ENCODE assay signal across 1 cellular context in the genomic region with DNA sequence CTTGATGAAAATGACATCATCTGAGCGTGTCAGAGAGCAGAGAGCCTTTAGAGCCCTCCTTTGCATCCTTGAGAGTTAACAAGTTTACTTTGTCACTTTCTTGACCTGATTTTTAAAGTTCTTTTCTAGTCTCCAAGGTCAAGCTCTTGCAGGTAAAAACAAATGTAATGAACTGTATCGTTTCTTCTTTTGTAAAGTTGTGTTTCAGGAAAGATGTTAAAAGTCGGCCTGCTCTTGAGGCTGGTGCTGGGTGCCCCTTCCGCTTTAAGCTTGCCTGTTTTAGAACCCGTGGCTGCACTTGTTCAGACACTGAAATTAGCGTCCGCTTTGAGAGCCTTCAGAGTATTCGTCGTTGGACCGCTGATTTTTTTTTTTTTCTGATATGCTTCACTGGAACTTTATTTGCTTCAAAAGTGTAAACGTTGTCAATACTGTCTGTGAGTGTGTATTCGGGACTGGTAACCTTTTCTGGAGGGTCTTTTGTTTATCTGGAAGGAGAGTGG.
TF ChIP-seq lines count a peak whose summit lies in the region.

No MANE protein-coding gene starts in this region.

TF ChIP-seq in GM12878, 131 proteins besides CTCF, POLR2A, EP300 and RAD21 (continued from another document and continues in another):
- TF ChIP-seq, protein P1, sequence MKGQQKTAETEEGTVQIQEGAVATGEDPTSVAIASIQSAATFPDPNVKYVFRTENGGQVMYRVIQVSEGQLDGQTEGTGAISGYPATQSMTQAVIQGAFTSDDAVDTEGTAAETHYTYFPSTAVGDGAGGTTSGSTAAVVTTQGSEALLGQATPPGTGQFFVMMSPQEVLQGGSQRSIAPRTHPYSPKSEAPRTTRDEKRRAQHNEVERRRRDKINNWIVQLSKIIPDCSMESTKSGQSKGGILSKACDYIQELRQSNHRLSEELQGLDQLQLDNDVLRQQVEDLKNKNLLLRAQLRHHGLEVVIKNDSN (IDR thresholded peaks at IDR 0.05; ENCODE audit: borderline replicate concordance, extremely low read length, insufficient read depth, low read depth, low read length) = no peak
- TF ChIP-seq SRF (IDR thresholded peaks at IDR 0.05; ENCODE audit: low read depth in 2 of 2, low read length in 2 of 2) (no peak), MYB (IDR thresholded peaks at IDR 0.05; ENCODE audit: borderline replicate concordance, low read depth, low read length) (no peak), WRNIP1 (IDR thresholded peaks at IDR 0.05; ENCODE audit: borderline replicate concordance, low read depth, low read length) (no peak), YY1 (IDR thresholded peaks at IDR 0.05; ENCODE audit: low read depth, low read length) (no peak), SIX5 (IDR thresholded peaks at IDR 0.05; ENCODE audit: low read depth, low read length, severe bottlenecking) (no peak), LARP7 (IDR thresholded peaks at IDR 0.05) (no peak), CHD4 (IDR thresholded peaks at IDR 0.05) (no peak), FOXK2 (IDR thresholded peaks at IDR 0.05) (no peak), ZNF217 (IDR thresholded peaks at IDR 0.05) (no peak), MTA2 (IDR thresholded peaks at IDR 0.05; ENCODE audit: low read depth) (no peak), HDGF (IDR thresholded peaks at IDR 0.05) (no peak), PAX5 (IDR thresholded peaks at IDR 0.05; ENCODE audit: borderline replicate concordance, low read depth, low read length) (no peak), FOS (IDR thresholded peaks at IDR 0.05; ENCODE audit: borderline replicate concordance, extremely low read depth, insufficient read length) (no peak), POU2F2 (IDR thresholded peaks at IDR 0.05; ENCODE audit: borderline replicate concordance, low read depth, low read length) (no peak), JUND (IDR thresholded peaks at IDR 0.05; ENCODE audit: low read depth, low read length) (no peak), NBN (IDR thresholded peaks at IDR 0.05) (no peak), RUNX3 (IDR thresholded peaks at IDR 0.05; ENCODE audit: low read length) (peak; percentile 32), EED (IDR thresholded peaks at IDR 0.05; ENCODE audit: low read depth) (no peak), ZNF384 (IDR thresholded peaks at IDR 0.05; ENCODE audit: borderline replicate concordance, low read depth, low read length) (peak; percentile 90), YBX1 (IDR thresholded peaks at IDR 0.05) (no peak), TARDBP (IDR thresholded peaks at IDR 0.05; ENCODE audit: borderline replicate concordance) (no peak), CREB1 (IDR thresholded peaks at IDR 0.05; ENCODE audit: low read depth) (0 out of 2 replicates have a peak, but pooled peaks have one; percentile 12)
- TF ChIP-seq, protein P2, sequence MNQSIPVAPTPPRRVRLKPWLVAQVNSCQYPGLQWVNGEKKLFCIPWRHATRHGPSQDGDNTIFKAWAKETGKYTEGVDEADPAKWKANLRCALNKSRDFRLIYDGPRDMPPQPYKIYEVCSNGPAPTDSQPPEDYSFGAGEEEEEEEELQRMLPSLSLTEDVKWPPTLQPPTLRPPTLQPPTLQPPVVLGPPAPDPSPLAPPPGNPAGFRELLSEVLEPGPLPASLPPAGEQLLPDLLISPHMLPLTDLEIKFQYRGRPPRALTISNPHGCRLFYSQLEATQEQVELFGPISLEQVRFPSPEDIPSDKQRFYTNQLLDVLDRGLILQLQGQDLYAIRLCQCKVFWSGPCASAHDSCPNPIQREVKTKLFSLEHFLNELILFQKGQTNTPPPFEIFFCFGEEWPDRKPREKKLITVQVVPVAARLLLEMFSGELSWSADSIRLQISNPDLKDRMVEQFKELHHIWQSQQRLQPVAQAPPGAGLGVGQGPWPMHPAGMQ (IDR thresholded peaks at IDR 0.05; ENCODE audit: borderline replicate concordance) = no peak
- TF ChIP-seq, protein P3, sequence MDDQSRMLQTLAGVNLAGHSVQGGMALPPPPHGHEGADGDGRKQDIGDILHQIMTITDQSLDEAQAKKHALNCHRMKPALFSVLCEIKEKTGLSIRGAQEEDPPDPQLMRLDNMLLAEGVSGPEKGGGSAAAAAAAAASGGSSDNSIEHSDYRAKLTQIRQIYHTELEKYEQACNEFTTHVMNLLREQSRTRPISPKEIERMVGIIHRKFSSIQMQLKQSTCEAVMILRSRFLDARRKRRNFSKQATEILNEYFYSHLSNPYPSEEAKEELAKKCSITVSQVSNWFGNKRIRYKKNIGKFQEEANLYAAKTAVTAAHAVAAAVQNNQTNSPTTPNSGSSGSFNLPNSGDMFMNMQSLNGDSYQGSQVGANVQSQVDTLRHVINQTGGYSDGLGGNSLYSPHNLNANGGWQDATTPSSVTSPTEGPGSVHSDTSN (IDR thresholded peaks at IDR 0.05; ENCODE audit: insufficient replicate concordance, low read depth, low read length) = no peak
- TF ChIP-seq, protein P4, sequence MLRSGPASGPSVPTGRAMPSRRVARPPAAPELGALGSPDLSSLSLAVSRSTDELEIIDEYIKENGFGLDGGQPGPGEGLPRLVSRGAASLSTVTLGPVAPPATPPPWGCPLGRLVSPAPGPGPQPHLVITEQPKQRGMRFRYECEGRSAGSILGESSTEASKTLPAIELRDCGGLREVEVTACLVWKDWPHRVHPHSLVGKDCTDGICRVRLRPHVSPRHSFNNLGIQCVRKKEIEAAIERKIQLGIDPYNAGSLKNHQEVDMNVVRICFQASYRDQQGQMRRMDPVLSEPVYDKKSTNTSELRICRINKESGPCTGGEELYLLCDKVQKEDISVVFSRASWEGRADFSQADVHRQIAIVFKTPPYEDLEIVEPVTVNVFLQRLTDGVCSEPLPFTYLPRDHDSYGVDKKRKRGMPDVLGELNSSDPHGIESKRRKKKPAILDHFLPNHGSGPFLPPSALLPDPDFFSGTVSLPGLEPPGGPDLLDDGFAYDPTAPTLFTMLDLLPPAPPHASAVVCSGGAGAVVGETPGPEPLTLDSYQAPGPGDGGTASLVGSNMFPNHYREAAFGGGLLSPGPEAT (IDR thresholded peaks at IDR 0.05; ENCODE audit: low read depth) = no peak
- TF ChIP-seq, protein P5, sequence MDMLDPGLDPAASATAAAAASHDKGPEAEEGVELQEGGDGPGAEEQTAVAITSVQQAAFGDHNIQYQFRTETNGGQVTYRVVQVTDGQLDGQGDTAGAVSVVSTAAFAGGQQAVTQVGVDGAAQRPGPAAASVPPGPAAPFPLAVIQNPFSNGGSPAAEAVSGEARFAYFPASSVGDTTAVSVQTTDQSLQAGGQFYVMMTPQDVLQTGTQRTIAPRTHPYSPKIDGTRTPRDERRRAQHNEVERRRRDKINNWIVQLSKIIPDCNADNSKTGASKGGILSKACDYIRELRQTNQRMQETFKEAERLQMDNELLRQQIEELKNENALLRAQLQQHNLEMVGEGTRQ (IDR thresholded peaks at IDR 0.05; ENCODE audit: borderline replicate concordance, low read depth, low read length) = no peak
- TF ChIP-seq, protein P6, sequence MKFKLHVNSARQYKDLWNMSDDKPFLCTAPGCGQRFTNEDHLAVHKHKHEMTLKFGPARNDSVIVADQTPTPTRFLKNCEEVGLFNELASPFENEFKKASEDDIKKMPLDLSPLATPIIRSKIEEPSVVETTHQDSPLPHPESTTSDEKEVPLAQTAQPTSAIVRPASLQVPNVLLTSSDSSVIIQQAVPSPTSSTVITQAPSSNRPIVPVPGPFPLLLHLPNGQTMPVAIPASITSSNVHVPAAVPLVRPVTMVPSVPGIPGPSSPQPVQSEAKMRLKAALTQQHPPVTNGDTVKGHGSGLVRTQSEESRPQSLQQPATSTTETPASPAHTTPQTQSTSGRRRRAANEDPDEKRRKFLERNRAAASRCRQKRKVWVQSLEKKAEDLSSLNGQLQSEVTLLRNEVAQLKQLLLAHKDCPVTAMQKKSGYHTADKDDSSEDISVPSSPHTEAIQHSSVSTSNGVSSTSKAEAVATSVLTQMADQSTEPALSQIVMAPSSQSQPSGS (IDR thresholded peaks at IDR 0.05; ENCODE audit: low read length) = no peak
- TF ChIP-seq, protein P7, sequence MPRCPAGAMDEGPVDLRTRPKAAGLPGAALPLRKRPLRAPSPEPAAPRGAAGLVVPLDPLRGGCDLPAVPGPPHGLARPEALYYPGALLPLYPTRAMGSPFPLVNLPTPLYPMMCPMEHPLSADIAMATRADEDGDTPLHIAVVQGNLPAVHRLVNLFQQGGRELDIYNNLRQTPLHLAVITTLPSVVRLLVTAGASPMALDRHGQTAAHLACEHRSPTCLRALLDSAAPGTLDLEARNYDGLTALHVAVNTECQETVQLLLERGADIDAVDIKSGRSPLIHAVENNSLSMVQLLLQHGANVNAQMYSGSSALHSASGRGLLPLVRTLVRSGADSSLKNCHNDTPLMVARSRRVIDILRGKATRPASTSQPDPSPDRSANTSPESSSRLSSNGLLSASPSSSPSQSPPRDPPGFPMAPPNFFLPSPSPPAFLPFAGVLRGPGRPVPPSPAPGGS (IDR thresholded peaks at IDR 0.05; ENCODE audit: borderline replicate concordance, insufficient read depth, low read depth, low read length, poor library complexity, severe bottlenecking) = no peak
- TF ChIP-seq, protein P8, sequence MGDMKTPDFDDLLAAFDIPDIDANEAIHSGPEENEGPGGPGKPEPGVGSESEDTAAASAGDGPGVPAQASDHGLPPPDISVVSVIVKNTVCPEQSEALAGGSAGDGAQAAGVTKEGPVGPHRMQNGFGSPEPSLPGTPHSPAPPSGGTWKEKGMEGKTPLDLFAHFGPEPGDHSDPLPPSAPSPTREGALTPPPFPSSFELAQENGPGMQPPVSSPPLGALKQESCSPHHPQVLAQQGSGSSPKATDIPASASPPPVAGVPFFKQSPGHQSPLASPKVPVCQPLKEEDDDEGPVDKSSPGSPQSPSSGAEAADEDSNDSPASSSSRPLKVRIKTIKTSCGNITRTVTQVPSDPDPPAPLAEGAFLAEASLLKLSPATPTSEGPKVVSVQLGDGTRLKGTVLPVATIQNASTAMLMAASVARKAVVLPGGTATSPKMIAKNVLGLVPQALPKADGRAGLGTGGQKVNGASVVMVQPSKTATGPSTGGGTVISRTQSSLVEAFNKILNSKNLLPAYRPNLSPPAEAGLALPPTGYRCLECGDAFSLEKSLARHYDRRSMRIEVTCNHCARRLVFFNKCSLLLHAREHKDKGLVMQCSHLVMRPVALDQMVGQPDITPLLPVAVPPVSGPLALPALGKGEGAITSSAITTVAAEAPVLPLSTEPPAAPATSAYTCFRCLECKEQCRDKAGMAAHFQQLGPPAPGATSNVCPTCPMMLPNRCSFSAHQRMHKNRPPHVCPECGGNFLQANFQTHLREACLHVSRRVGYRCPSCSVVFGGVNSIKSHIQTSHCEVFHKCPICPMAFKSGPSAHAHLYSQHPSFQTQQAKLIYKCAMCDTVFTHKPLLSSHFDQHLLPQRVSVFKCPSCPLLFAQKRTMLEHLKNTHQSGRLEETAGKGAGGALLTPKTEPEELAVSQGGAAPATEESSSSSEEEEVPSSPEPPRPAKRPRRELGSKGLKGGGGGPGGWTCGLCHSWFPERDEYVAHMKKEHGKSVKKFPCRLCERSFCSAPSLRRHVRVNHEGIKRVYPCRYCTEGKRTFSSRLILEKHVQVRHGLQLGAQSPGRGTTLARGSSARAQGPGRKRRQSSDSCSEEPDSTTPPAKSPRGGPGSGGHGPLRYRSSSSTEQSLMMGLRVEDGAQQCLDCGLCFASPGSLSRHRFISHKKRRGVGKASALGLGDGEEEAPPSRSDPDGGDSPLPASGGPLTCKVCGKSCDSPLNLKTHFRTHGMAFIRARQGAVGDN (IDR thresholded peaks at IDR 0.05) = no peak
- TF ChIP-seq, protein P9, sequence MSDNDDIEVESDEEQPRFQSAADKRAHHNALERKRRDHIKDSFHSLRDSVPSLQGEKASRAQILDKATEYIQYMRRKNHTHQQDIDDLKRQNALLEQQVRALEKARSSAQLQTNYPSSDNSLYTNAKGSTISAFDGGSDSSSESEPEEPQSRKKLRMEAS (IDR thresholded peaks at IDR 0.05; ENCODE audit: low read depth, low read length) = no peak
- TF ChIP-seq, protein P10, sequence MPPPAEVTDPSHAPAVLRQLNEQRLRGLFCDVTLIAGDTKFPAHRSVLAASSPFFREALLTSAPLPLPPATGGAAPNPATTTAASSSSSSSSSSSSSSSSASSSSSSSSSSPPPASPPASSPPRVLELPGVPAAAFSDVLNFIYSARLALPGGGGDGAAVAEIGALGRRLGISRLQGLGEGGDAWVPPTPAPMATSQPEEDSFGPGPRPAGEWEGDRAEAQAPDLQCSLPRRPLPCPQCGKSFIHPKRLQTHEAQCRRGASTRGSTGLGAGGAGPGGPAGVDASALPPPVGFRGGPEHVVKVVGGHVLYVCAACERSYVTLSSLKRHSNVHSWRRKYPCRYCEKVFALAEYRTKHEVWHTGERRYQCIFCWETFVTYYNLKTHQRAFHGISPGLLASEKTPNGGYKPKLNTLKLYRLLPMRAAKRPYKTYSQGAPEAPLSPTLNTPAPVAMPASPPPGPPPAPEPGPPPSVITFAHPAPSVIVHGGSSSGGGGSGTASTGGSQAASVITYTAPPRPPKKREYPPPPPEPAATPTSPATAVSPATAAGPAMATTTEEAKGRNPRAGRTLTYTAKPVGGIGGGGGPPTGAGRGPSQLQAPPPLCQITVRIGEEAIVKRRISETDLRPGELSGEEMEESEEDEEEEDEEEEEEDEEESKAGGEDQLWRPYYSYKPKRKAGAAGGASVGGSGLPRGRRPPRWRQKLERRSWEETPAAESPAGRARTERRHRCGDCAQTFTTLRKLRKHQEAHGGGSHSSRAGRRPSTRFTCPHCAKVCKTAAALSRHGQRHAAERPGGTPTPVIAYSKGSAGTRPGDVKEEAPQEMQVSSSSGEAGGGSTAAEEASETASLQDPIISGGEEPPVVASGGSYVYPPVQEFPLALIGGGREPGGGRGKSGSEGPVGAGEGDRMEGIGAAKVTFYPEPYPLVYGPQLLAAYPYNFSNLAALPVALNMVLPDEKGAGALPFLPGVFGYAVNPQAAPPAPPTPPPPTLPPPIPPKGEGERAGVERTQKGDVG (CRISPR knock-in tag; IDR thresholded peaks at IDR 0.05) = no peak
- TF ChIP-seq, protein P11, sequence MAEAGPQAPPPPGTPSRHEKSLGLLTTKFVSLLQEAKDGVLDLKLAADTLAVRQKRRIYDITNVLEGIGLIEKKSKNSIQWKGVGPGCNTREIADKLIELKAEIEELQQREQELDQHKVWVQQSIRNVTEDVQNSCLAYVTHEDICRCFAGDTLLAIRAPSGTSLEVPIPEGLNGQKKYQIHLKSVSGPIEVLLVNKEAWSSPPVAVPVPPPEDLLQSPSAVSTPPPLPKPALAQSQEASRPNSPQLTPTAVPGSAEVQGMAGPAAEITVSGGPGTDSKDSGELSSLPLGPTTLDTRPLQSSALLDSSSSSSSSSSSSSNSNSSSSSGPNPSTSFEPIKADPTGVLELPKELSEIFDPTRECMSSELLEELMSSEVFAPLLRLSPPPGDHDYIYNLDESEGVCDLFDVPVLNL (IDR thresholded peaks at IDR 0.05; ENCODE audit: low read depth, low read length) = no peak
